Comparison of ENCODE assay signal across 9 cellular contexts in the genomic region with DNA sequence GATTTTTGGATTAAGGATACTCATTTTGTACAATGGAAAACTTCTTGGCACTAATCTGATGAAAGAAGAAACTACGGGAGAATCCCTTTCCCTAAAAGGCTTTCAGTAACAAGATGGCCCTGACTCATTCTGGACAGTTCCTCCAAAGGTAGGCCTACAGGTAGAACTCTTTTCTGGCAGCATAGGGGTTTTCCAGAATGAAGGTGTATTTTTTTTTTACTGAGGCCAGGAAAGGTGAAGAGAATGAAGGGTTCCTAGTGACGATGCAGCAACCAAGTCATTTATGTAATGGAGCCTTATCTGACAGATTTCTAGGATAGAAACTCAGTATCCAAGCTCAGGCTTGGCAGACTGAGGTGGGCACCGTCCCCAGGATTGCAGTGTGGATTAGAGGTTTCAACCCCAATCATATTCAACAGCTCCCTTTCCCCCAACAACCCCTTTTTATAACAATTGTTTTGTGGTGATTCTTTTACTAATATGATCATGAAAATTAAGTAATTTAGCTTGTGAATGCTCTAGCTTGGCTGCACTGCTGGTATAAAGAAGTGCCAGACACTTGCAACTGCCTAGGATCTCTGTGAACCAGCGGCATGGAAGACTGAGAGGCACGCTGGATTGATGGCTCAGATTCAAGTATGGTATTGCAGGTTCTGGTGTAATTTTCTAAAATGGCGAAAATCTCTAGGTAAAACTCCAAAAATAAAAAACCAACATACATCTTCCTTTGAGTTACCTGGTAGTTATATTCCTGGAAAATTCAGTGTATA. TPM values are rescaled to one million over a fixed set of nuclear protein-coding genes. Genes with fewer than 3 reads are reported as not detected.
DNase-seq lines count a peak whose midpoint lies in the region; ATAC-seq and TF ChIP-seq lines count a peak whose summit lies in the region.
"Had no signal": no experiment of that assay in that cellular context is flagged by ENCODE, and none has a peak within 500 bp of the region (broad histone marks: within the 10 kb centered on the region; RNA-seq: fewer than 3 reads in every experiment).

No MANE protein-coding gene starts in this region.

- H3K27ac Mint-ChIP-seq in neural crest cell (ENCODE audit: unreplicated experiment), result peak overlapping the region; percentile 43

- no peak for TF ChIP-seq CTCF in C4-2B (conservative IDR thresholded peaks at IDR 0.05)
- no peak for TF ChIP-seq CTCF in LNCaP clone FGC (IDR thresholded peaks at IDR 0.05; ENCODE audit: control insufficient read depth, extremely low read depth, insufficient read depth)
- TF ChIP-seq CTCF in neural crest cell (conservative IDR thresholded peaks at IDR 0.05), result no peak

- ATAC-seq in GM21390 (IDR thresholded peaks at IDR 0.05; ENCODE audit: unreplicated experiment), result no peak
- no peak for ATAC-seq in HG03135 (IDR thresholded peaks at IDR 0.05; ENCODE audit: unreplicated experiment)
- ATAC-seq in GM21786 (IDR thresholded peaks at IDR 0.05; ENCODE audit: unreplicated experiment), result no peak

- DNase-seq in LNCaP clone FGC (ENCODE audit: low read depth) (no peak), neural crest cell (ENCODE audit: low read depth, low spot score) (no peak)
- no peak for DNase-seq in activated CD4-positive, CD25-positive, alpha-beta regulatory T cell (lab: John Stamatoyannopoulos, UW)
- DNase-seq: KG1 had no signal

- peak overlapping the region; percentile 77 for H3K4me3 Mint-ChIP-seq in neural crest cell

- H3K36me3 Mint-ChIP-seq in neural crest cell (ENCODE audit: low read depth), result no peaks in the 10 kb centered on the region

- H3K9me3 Mint-ChIP-seq in neural crest cell, result no peaks in the 10 kb centered on the region

- peak overlapping the region; percentile 86; the same call in 1 of the 2 replicates for H3K4me3 ChIP-seq in LNCaP clone FGC (ENCODE audit: low read depth, low read length)

- peaks cover 28% of the 10 kb centered on the region for H3K4me1 Mint-ChIP-seq in neural crest cell

- H3K27ac ChIP-seq in C4-2B (peak overlapping the region; percentile 77), cingulate gyrus (ENCODE audit: low read depth, low read length) (peak overlapping the region; percentile 29)

- no peaks in the 10 kb centered on the region for H3K27me3 Mint-ChIP-seq in neural crest cell (ENCODE audit: low read depth)

RNA-seq across cellular contexts. Expression of a gene that starts 8.7 kb away (rescaled TPM):
- total RNA-seq in neural crest cell, result 15.2 and 16.3 TPM in 2 replicates

RNA-seq across cellular contexts. Expression of a gene that starts 16.3 kb away (rescaled TPM):
- total RNA-seq in neural crest cell, result 95.2 and 104 TPM in 2 replicates

RNA-seq across cellular contexts. Expression of a gene that starts 16.5 kb away (rescaled TPM):
- total RNA-seq in neural crest cell, result 0.35 and 0.68 TPM in 2 replicates
